Comparison of ENCODE assay signal across 20 cellular contexts in genomic region chr3:15955968-15956367, GRCh38.
A peak's percentile ranks its signal among the peaks of the same experiment; 100 is the strongest.
DNase-seq lines count a peak whose midpoint lies in the region; ATAC-seq and TF ChIP-seq lines count a peak whose summit lies in the region.
"Had no signal": no experiment of that assay in that cellular context is flagged by ENCODE, and none has a peak within 500 bp of the region (broad histone marks: within the 10 kb centered on the region; RNA-seq: fewer than 3 reads in every experiment).

No MANE protein-coding gene starts in this region.

- H3K27ac Mint-ChIP-seq in GM23338 (no peak overlapping the region; the same call in 1 of the 2 replicates), brain (peak overlapping the region; percentile 3 to 47 (median 44))
- H3K27ac Mint-ChIP-seq: activated naive CD8-positive, alpha-beta T cell treated with anti-CD3 and anti-CD28 coated beads for 36 hours; activated T-helper 17 cell treated with anti-CD3 and anti-CD28 coated beads, Interleukin-2, amount 50 U/mL, for 72 hours; WTC11 had no signal

- no peak overlapping the region for H3K27ac ChIP-seq in GM23338 (ENCODE audit: low read depth)
- H3K27ac ChIP-seq: C4-2B, upper lobe of left lung had no signal

- TF ChIP-seq CTCF in GM23338 (conservative IDR thresholded peaks at IDR 0.05; ENCODE audit: low read depth in 2 of 2) (no peak), brain (conservative IDR thresholded peaks at IDR 0.05) (no peak)

- no peaks in the 10 kb centered on the region for H3K79me2 ChIP-seq in GM23338 (replicated peaks; ENCODE audit: insufficient read depth)

- H3K4me3 Mint-ChIP-seq in GM23338 (no peak overlapping the region), brain (no peak overlapping the region)
- H3K4me3 Mint-ChIP-seq: activated naive CD8-positive, alpha-beta T cell treated with anti-CD3 and anti-CD28 coated beads for 36 hours; activated T-helper 17 cell treated with anti-CD3 and anti-CD28 coated beads, Interleukin-2, amount 50 U/mL, for 72 hours; WTC11 had no signal

- DNase-seq in GM23338 (ENCODE audit: low spot score) (no peak), globus pallidus (ENCODE audit: low spot score) (peak; percentile 71), putamen (ENCODE audit: low spot score) (peak; percentile 74), NCI-H2171 (lab: John Stamatoyannopoulos, UW) (no peak), NCI-H226 (no peak), retina (no peak)
- DNase-seq in stimulated activated CD4-positive, alpha-beta T cell treated with anti-CD3 and anti-CD28 coated beads, Interleukin-4, amount 100 ng/mL, for 1 hour, result no peak
- DNase-seq: activated CD8-positive, alpha-beta memory T cell treated with anti-CD3 and anti-CD28 coated beads, Interleukin-2, amount 50 U/mL, for 4 hours; activated naive CD8-positive, alpha-beta T cell treated with anti-CD3 and anti-CD28 coated beads for 36 hours; left ventricle myocardium superior; MV-4-11; NCI-H2227 treated with DMSO at 0.1 percent for 48 hours; NCI-H748 treated with DMSO at 0.1 percent for 48 hours; Right ventricle myocardium superior; T1000; upper lobe of left lung had no signal

- H3K4me3 ChIP-seq in GM23338, result no peak overlapping the region
- H3K4me3 ChIP-seq: upper lobe of left lung had no signal

- H3K36me3 Mint-ChIP-seq in GM23338 (ENCODE audit: low read depth) (no peaks in the 10 kb centered on the region), brain (no peaks in the 10 kb centered on the region)
- H3K36me3 Mint-ChIP-seq: activated naive CD8-positive, alpha-beta T cell treated with anti-CD3 and anti-CD28 coated beads for 36 hours; WTC11 had no signal

- peak overlapping the region; percentile 56 for H2AFZ ChIP-seq in GM23338

- no peaks in the 10 kb centered on the region for H3K36me3 ChIP-seq in GM23338 (ENCODE audit: insufficient read depth)
- H3K36me3 ChIP-seq: upper lobe of left lung had no signal

- ATAC-seq in GM23338, result no peak
- ATAC-seq: activated T-helper 17 cell treated with anti-CD3 and anti-CD28 coated beads, Interleukin-2, amount 50 U/mL, for 72 hours; left ventricle myocardium superior; WTC11 had no signal

- no peaks in the 10 kb centered on the region for H4K20me1 ChIP-seq in GM23338 (replicated peaks; ENCODE audit: insufficient read depth)

- H3K9me2 ChIP-seq in GM23338 (ENCODE audit: insufficient read depth), result peaks cover 6% of the 10 kb centered on the region; the same call in 1 of the 2 replicates

- no peaks in the 10 kb centered on the region for H3K4me1 ChIP-seq in GM23338 (ENCODE audit: insufficient read depth)
- H3K4me1 ChIP-seq: upper lobe of left lung had no signal

- H3K4me2 ChIP-seq in GM23338, result no peak overlapping the region

- H3K27me3 Mint-ChIP-seq in GM23338 (ENCODE audit: insufficient read depth, low read depth, poor library complexity), result no peaks in the 10 kb centered on the region
- H3K27me3 Mint-ChIP-seq in brain, result no peaks in the 10 kb centered on the region
- H3K27me3 Mint-ChIP-seq: activated naive CD8-positive, alpha-beta T cell treated with anti-CD3 and anti-CD28 coated beads for 36 hours; activated T-helper 17 cell treated with anti-CD3 and anti-CD28 coated beads, Interleukin-2, amount 50 U/mL, for 72 hours had no signal

- H3K4me1 Mint-ChIP-seq in GM23338, result no peaks in the 10 kb centered on the region; the same call in 2 of the 3 replicates
- peaks cover 21% of the 10 kb centered on the region for H3K4me1 Mint-ChIP-seq in brain
- H3K4me1 Mint-ChIP-seq: activated naive CD8-positive, alpha-beta T cell treated with anti-CD3 and anti-CD28 coated beads for 36 hours; activated T-helper 17 cell treated with anti-CD3 and anti-CD28 coated beads, Interleukin-2, amount 50 U/mL, for 72 hours; WTC11 had no signal

- H3K9me3 Mint-ChIP-seq in GM23338, result no peaks in the 10 kb centered on the region
- H3K9me3 Mint-ChIP-seq in brain, result no peaks in the 10 kb centered on the region
- H3K9me3 Mint-ChIP-seq: activated naive CD8-positive, alpha-beta T cell treated with anti-CD3 and anti-CD28 coated beads for 36 hours; activated T-helper 17 cell treated with anti-CD3 and anti-CD28 coated beads, Interleukin-2, amount 50 U/mL, for 72 hours had no signal

- no peaks in the 10 kb centered on the region for H3K27me3 ChIP-seq in GM23338 (ENCODE audit: insufficient read depth)
- H3K27me3 ChIP-seq: upper lobe of left lung had no signal

- no peaks in the 10 kb centered on the region for H3F3A ChIP-seq in GM23338 (replicated peaks; ENCODE audit: low read depth)

TF ChIP-seq in GM23338, 12 proteins besides CTCF, POLR2A, EP300 and RAD21 (continues in another document):
- TF ChIP-seq JUNB (IDR thresholded peaks at IDR 0.05; ENCODE audit: unreplicated experiment) (no peak), STAT1 (IDR thresholded peaks at IDR 0.05; ENCODE audit: unreplicated experiment) (no peak), NANOG (IDR thresholded peaks at IDR 0.05; ENCODE audit: borderline replicate concordance) (no peak), POLR2AphosphoS5 (IDR thresholded peaks at IDR 0.05; ENCODE audit: low read depth) (no peak), ZNF331 (CRISPR knock-in tag; IDR thresholded peaks at IDR 0.05; ENCODE audit: low read depth) (no peak)
- TF ChIP-seq, protein P1, sequence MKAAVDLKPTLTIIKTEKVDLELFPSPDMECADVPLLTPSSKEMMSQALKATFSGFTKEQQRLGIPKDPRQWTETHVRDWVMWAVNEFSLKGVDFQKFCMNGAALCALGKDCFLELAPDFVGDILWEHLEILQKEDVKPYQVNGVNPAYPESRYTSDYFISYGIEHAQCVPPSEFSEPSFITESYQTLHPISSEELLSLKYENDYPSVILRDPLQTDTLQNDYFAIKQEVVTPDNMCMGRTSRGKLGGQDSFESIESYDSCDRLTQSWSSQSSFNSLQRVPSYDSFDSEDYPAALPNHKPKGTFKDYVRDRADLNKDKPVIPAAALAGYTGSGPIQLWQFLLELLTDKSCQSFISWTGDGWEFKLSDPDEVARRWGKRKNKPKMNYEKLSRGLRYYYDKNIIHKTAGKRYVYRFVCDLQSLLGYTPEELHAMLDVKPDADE (IDR thresholded peaks at IDR 0.05), result no peak
- TF ChIP-seq, protein P2, sequence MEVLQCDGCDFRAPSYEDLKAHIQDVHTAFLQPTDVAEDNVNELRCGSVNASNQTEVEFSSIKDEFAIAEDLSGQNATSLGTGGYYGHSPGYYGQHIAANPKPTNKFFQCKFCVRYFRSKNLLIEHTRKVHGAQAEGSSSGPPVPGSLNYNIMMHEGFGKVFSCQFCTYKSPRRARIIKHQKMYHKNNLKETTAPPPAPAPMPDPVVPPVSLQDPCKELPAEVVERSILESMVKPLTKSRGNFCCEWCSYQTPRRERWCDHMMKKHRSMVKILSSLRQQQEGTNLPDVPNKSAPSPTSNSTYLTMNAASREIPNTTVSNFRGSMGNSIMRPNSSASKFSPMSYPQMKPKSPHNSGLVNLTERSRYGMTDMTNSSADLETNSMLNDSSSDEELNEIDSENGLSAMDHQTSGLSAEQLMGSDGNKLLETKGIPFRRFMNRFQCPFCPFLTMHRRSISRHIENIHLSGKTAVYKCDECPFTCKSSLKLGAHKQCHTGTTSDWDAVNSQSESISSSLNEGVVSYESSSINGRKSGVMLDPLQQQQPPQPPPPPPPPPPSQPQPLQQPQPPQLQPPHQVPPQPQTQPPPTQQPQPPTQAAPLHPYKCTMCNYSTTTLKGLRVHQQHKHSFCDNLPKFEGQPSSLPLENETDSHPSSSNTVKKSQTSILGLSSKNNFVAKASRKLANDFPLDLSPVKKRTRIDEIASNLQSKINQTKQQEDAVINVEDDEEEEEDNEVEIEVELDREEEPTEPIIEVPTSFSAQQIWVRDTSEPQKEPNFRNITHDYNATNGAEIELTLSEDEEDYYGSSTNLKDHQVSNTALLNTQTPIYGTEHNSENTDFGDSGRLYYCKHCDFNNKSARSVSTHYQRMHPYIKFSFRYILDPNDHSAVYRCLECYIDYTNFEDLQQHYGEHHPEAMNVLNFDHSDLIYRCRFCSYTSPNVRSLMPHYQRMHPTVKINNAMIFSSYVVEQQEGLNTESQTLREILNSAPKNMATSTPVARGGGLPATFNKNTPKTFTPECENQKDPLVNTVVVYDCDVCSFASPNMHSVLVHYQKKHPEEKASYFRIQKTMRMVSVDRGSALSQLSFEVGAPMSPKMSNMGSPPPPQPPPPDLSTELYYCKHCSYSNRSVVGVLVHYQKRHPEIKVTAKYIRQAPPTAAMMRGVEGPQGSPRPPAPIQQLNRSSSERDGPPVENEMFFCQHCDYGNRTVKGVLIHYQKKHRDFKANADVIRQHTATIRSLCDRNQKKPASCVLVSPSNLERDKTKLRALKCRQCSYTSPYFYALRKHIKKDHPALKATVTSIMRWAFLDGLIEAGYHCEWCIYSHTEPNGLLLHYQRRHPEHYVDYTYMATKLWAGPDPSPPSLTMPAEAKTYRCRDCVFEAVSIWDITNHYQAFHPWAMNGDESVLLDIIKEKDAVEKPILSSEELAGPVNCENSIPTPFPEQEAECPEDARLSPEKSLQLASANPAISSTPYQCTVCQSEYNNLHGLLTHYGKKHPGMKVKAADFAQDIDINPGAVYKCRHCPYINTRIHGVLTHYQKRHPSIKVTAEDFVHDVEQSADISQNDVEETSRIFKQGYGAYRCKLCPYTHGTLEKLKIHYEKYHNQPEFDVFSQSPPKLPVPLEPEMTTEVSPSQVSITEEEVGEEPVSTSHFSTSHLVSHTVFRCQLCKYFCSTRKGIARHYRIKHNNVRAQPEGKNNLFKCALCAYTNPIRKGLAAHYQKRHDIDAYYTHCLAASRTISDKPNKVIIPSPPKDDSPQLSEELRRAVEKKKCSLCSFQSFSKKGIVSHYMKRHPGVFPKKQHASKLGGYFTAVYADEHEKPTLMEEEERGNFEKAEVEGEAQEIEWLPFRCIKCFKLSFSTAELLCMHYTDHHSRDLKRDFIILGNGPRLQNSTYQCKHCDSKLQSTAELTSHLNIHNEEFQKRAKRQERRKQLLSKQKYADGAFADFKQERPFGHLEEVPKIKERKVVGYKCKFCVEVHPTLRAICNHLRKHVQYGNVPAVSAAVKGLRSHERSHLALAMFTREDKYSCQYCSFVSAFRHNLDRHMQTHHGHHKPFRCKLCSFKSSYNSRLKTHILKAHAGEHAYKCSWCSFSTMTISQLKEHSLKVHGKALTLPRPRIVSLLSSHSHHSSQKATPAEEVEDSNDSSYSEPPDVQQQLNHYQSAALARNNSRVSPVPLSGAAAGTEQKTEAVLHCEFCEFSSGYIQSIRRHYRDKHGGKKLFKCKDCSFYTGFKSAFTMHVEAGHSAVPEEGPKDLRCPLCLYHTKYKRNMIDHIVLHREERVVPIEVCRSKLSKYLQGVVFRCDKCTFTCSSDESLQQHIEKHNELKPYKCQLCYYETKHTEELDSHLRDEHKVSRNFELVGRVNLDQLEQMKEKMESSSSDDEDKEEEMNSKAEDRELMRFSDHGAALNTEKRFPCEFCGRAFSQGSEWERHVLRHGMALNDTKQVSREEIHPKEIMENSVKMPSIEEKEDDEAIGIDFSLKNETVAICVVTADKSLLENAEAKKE (CRISPR knock-in tag; IDR thresholded peaks at IDR 0.05), result no peak

Comparison
In these comparisons a context has a peak if more than half of its experiments do, and no peak if none do; other contexts are left out.
1. DNase-seq: peak in globus pallidus (single experiment) and putamen (single experiment); none in GM23338 (single experiment), NCI-H2171 (single experiment), NCI-H226 (single experiment), stimulated activated CD4-positive, alpha-beta T cell treated with anti-CD3 and anti-CD28 coated beads, Interleukin-4, amount 100 ng/mL, for 1 hour (single experiment) and retina (single experiment).